ENCODE assay signal across 19 cellular contexts in the genomic region with DNA sequence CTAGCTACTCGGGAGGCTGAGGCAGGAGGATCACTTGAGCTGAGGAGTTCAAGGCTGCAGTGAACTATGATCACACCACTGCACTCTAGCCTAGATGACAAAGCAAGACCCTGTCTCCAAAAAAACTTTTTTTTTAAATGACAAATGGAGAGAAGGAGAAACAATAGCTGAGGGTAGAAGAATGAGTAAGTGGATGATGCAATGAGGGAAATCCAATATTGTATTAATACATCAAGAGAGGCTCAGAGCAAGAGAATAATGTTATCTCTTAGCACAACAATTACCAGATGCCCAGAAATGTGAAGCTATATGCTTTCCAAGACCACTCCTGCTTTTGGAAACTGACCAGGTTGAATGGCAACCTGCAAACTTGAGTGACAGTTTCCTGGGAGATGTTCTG. TPM values are rescaled to one million over a fixed set of nuclear protein-coding genes. Genes with fewer than 3 reads are reported as not detected.
DNase-seq lines count a peak whose midpoint lies in the region; ATAC-seq, FAIRE-seq and TF ChIP-seq lines count a peak whose summit lies in the region.
"Had no signal": no experiment of that assay in that cellular context is flagged by ENCODE, and none has a peak within 500 bp of the region (broad histone marks: within the 10 kb centered on the region; RNA-seq: fewer than 3 reads in every experiment).

No MANE protein-coding gene starts in this region.

- H3K4me1 Mint-ChIP-seq in astrocyte (ENCODE audit: low read depth, unreplicated experiment) = no peaks in the 10 kb centered on the region
- H3K4me1 Mint-ChIP-seq in osteocyte (ENCODE audit: unreplicated experiment) = no peaks in the 10 kb centered on the region
- H3K4me1 Mint-ChIP-seq: CD4-positive, alpha-beta memory T cell had no signal

- H3K79me1 ChIP-seq in IMR-90 (ENCODE audit: low read depth in 1 of 2, low read length in 2 of 2) = no peaks in the 10 kb centered on the region

- no TSS peak for BruUV-seq in IMR-90 (replicated peaks; lab: Mats Ljungman, UMichigan)
- BruUV-seq in endothelial cell of umbilical vein (replicated peaks; lab: Mats Ljungman, UMichigan) = no TSS peak

- no peak for ATAC-seq in IMR-90 (ENCODE audit: low read depth)

- H3K9me1 ChIP-seq in IMR-90 (ENCODE audit: insufficient read depth, low read length) (no peaks in the 10 kb centered on the region), endothelial cell of umbilical vein (replicated peaks; ENCODE audit: control insufficient read depth, extremely low read depth, insufficient read depth, low read length) (no peaks in the 10 kb centered on the region)

- dilution Hi-C loops in IMR-90 (cut with HindIII; ENCODE audit: low sequenced_read_pairs, unreplicated experiment) (no loop called here), endothelial cell of umbilical vein (cut with MboI; ENCODE audit: extremely low pct_ligation_motif_present, low sequenced_read_pairs) (no loop called here)

- no peak overlapping the region for H2AK5ac ChIP-seq in IMR-90 (ENCODE audit: low read depth, low read length)

- TF ChIP-seq CTCF in IMR-90 (conservative IDR thresholded peaks at IDR 0.05; ENCODE audit: low read depth, low read length) (no peak), astrocyte (IDR thresholded peaks at IDR 0.05; ENCODE audit: insufficient read depth, low read depth, low read length) (no peak), endothelial cell of umbilical vein (IDR thresholded peaks at IDR 0.05; ENCODE audit: extremely low read depth in 1 of 2, insufficient read depth in 1 of 2, low read depth in 1 of 2, low read length in 2 of 2) (no peak), osteocyte (IDR thresholded peaks at IDR 0.05) (no peak)

- CTCF ChIA-PET in IMR-90 (lab: Yijun Ruan, JAX) (no interaction called here), endothelial cell of umbilical vein (lab: Charles Lee) (no interaction called here)

- WGBS in IMR-90 (ENCODE audit: extremely low coverage in 2 of 2, insufficient read length in 1 of 2), 2 experiments = no CpG with 5 or more reads among the region's 1 CpG

- H2BK15ac ChIP-seq in IMR-90 (ENCODE audit: low read depth, low read length) = no peak overlapping the region

- H4K20me1 ChIP-seq in IMR-90 (ENCODE audit: insufficient read depth, low read length) (no peaks in the 10 kb centered on the region), astrocyte (ENCODE audit: insufficient read depth, low read length) (no peaks in the 10 kb centered on the region), endothelial cell of umbilical vein (replicated peaks; ENCODE audit: control insufficient read depth, extremely low read depth, insufficient read depth, low read length) (no peaks in the 10 kb centered on the region)

- H3K9me3 ChIP-seq in IMR-90 (ENCODE audit: control insufficient read depth, insufficient read depth, low read length) (no peaks in the 10 kb centered on the region), astrocyte (ENCODE audit: insufficient read depth, low read depth, low read length) (no peaks in the 10 kb centered on the region), endothelial cell of umbilical vein (replicated peaks; ENCODE audit: control insufficient read depth, insufficient read depth, low read length) (no peaks in the 10 kb centered on the region)
- H3K9me3 ChIP-seq: HAP-1 had no signal

- H3K27ac ChIP-seq in IMR-90 (ENCODE audit: insufficient read depth, low read length) (no peak overlapping the region), astrocyte (ENCODE audit: low read depth, low read length) (no peak overlapping the region), endothelial cell of umbilical vein (ENCODE audit: insufficient read depth, low read depth, low read length) (no peak overlapping the region)

- H2BK20ac ChIP-seq in IMR-90 (ENCODE audit: low read depth, low read length) = no peak overlapping the region

- H4K5ac ChIP-seq in IMR-90 (ENCODE audit: low read depth, low read length) = no peak overlapping the region

- no peak overlapping the region for H3K4ac ChIP-seq in IMR-90 (ENCODE audit: low read depth, low read length)

- intact Hi-C loops in IMR-90 (cut with micrococcal nuclease) (no loop called here), endothelial cell of umbilical vein (cut with micrococcal nuclease) (no loop called here)

- H3K9me3 Mint-ChIP-seq in astrocyte (ENCODE audit: unreplicated experiment) = no peaks in the 10 kb centered on the region
- H3K9me3 Mint-ChIP-seq in osteocyte (ENCODE audit: unreplicated experiment) = peaks cover 4% of the 10 kb centered on the region

- H3K4me2 ChIP-seq in IMR-90 (ENCODE audit: low read depth, low read length) (no peak overlapping the region), astrocyte (ENCODE audit: low read length) (no peak overlapping the region), endothelial cell of umbilical vein (ENCODE audit: insufficient read depth, low read length) (no peak overlapping the region)

- no peak overlapping the region for H4K8ac ChIP-seq in IMR-90 (ENCODE audit: low read depth in 2 of 2, low read length in 2 of 2)

- H3K4me1 ChIP-seq in IMR-90 (ENCODE audit: control insufficient read depth, insufficient read depth, low read length) = no peaks in the 10 kb centered on the region
- no peaks in the 10 kb centered on the region for H3K4me1 ChIP-seq in astrocyte (ENCODE audit: insufficient read depth, low read length)
- H3K4me1 ChIP-seq in endothelial cell of umbilical vein (ENCODE audit: control insufficient read depth, extremely low read depth, insufficient read depth, low read length) = no peaks in the 10 kb centered on the region
- H3K4me1 ChIP-seq: HAP-1 had no signal

- no peak overlapping the region for H3K9ac ChIP-seq in IMR-90 (ENCODE audit: low read depth, low read length)
- H3K9ac ChIP-seq in astrocyte (ENCODE audit: low read length) = no peak overlapping the region
- H3K9ac ChIP-seq in endothelial cell of umbilical vein (replicated peaks; ENCODE audit: extremely low read depth, insufficient read depth, low read length) = no peak overlapping the region

- H3K36me3 ChIP-seq in IMR-90 (ENCODE audit: control insufficient read depth, insufficient read depth, low read length) (no peaks in the 10 kb centered on the region), astrocyte (ENCODE audit: insufficient read depth, low read length) (no peaks in the 10 kb centered on the region), endothelial cell of umbilical vein (ENCODE audit: control insufficient read depth in 2 of 2, extremely low read depth in 1 of 2, insufficient read depth in 2 of 2, low read length in 2 of 2) (no peaks in the 10 kb centered on the region)
- H3K36me3 ChIP-seq: HAP-1 had no signal

- POLR2A ChIA-PET in IMR-90 (lab: Charles Lee; ENCODE audit: unreplicated experiment) (no interaction called here), endothelial cell of umbilical vein (lab: Charles Lee) (no interaction called here)

- H3K18ac ChIP-seq in IMR-90 (ENCODE audit: low read depth, low read length) = no peak overlapping the region

- H3K27me3 Mint-ChIP-seq in astrocyte (ENCODE audit: low read depth, unreplicated experiment) (no peaks in the 10 kb centered on the region), osteocyte (ENCODE audit: unreplicated experiment) (peaks cover 5% of the 10 kb centered on the region)
- H3K27me3 Mint-ChIP-seq: CD4-positive, alpha-beta memory T cell had no signal

- TF ChIP-seq POLR2A in IMR-90 (IDR thresholded peaks at IDR 0.05; ENCODE audit: low read depth, low read length) (no peak), endothelial cell of umbilical vein (IDR thresholded peaks at IDR 0.05; ENCODE audit: low read depth, low read length) (no peak)

- FAIRE-seq in astrocyte (lab: Jason Lieb, UNC) (peak; percentile 87), endothelial cell of umbilical vein (lab: Jason Lieb, UNC) (peak; percentile 18)
- FAIRE-seq: GM12891, GM18507, H54 had no signal

- H3K23ac ChIP-seq in IMR-90 (ENCODE audit: low read depth, low read length) = no peak overlapping the region

- H3K27me3 ChIP-seq in IMR-90 (ENCODE audit: control insufficient read depth, insufficient read depth, low read length) (peaks cover 29% of the 10 kb centered on the region), astrocyte (ENCODE audit: insufficient read depth, low read length) (peaks cover 2% of the 10 kb centered on the region), endothelial cell of umbilical vein (ENCODE audit: control insufficient read depth in 2 of 2, insufficient read depth in 2 of 2, low read length in 2 of 2) (no peaks in the 10 kb centered on the region)

- H2AFZ ChIP-seq in IMR-90 (replicated peaks; ENCODE audit: low read length, poor library complexity) = no peak overlapping the region
- H2AFZ ChIP-seq in astrocyte (ENCODE audit: low read depth, low read length) = no peak overlapping the region
- H2AFZ ChIP-seq in endothelial cell of umbilical vein (ENCODE audit: low read depth, low read length) = no peak overlapping the region

- H2BK120ac ChIP-seq in IMR-90 (ENCODE audit: low read depth, low read length) = no peak overlapping the region

- H3K79me2 ChIP-seq in astrocyte (ENCODE audit: insufficient read depth, low read length) (no peaks in the 10 kb centered on the region), endothelial cell of umbilical vein (ENCODE audit: control insufficient read depth, insufficient read depth, low read length) (no peaks in the 10 kb centered on the region)

- H3K36me3 Mint-ChIP-seq in astrocyte (ENCODE audit: low read depth, unreplicated experiment) (no peaks in the 10 kb centered on the region), osteocyte (ENCODE audit: unreplicated experiment) (no peaks in the 10 kb centered on the region)
- H3K36me3 Mint-ChIP-seq: CD4-positive, alpha-beta memory T cell had no signal

- TF ChIP-seq RAD21 in IMR-90 (IDR thresholded peaks at IDR 0.05; ENCODE audit: low read length) = no peak

- H3K27ac Mint-ChIP-seq in astrocyte (ENCODE audit: unreplicated experiment) = no peak overlapping the region
- H3K27ac Mint-ChIP-seq in osteocyte (ENCODE audit: unreplicated experiment) = no peak overlapping the region
- H3K27ac Mint-ChIP-seq: CD4-positive, alpha-beta memory T cell had no signal

- no peak for DNase-seq in IMR-90
- DNase-seq in astrocyte (ENCODE audit: low read depth) = no peak
- DNase-seq in endothelial cell of umbilical vein (ENCODE audit: low read depth, low spot score) = no peak
- peak; percentile 2 for DNase-seq in osteocyte (ENCODE audit: extremely low spot score, unreplicated experiment)
- no peak for DNase-seq in NCI-H2196 treated with DMSO at 0.1 percent for 48 hours (lab: John Stamatoyannopoulos, UW; ENCODE audit: unreplicated experiment)
- no peak for DNase-seq in kidney glomerular epithelial cell (lab: John Stamatoyannopoulos, UW)
- DNase-seq: C1 segment of cervical spinal cord; Calu3; CD4-positive, alpha-beta memory T cell; COR-L47; DMS53; DMS79 treated with DMSO at 0.1 percent for 48 hours; GF-D8; GOT3 had no signal

- H4K91ac ChIP-seq in IMR-90 (ENCODE audit: insufficient read depth, low read depth, low read length) = no peak overlapping the region

- no peak overlapping the region for H3K14ac ChIP-seq in IMR-90 (replicated peaks; ENCODE audit: low read depth, low read length)

- no peak overlapping the region for H2BK5ac ChIP-seq in IMR-90 (ENCODE audit: low read depth, low read length, poor library complexity, severe bottlenecking)

- H3K4me3 Mint-ChIP-seq in astrocyte (ENCODE audit: unreplicated experiment) = no peak overlapping the region
- H3K4me3 Mint-ChIP-seq in osteocyte (ENCODE audit: unreplicated experiment) = no peak overlapping the region
- H3K4me3 Mint-ChIP-seq: CD4-positive, alpha-beta memory T cell had no signal

- in situ Hi-C loops in IMR-90 (cut with MboI; ENCODE audit: low sequenced_read_pairs) = no loop called here

- no peak overlapping the region for H2AK9ac ChIP-seq in IMR-90 (replicated peaks; ENCODE audit: low read depth, low read length, poor library complexity)

- H3K4me3 ChIP-seq in IMR-90 (ENCODE audit: insufficient read depth, low read depth, low read length) (no peak overlapping the region), astrocyte (ENCODE audit: insufficient read depth, low read depth, low read length) (no peak overlapping the region), endothelial cell of umbilical vein (replicated peaks in 1 of 3; ENCODE audit: insufficient read depth in 1 of 3, low read depth in 1 of 3, low read length in 3 of 3) (no peak overlapping the region)
- H3K4me3 ChIP-seq: HAP-1 had no signal

- H3K56ac ChIP-seq in IMR-90 (ENCODE audit: extremely low read depth, insufficient read depth, low read length) = no peak overlapping the region

RNA-seq across cellular contexts. Expression of gene GPR173, which starts 19.9 kb away (rescaled TPM):
- 0.90 and 1.1 TPM in 2 replicates for total RNA-seq in IMR-90 (2012; rRNA removed)
- 5.2 and 6.1 TPM in 2 replicates for polyA plus RNA-seq in IMR-90 (2012; rRNA removed)
- 1.8 and 2.6 TPM in 2 replicates for polyA plus RNA-seq in IMR-90 (2012; cell fraction: cytosol; rRNA removed)
- 46.8 and 69.5 TPM in 2 replicates for polyA plus RNA-seq in IMR-90 (2012; cell fraction: nucleus; rRNA removed; ENCODE audit: low replicate concordance)
- total RNA-seq in astrocyte = 8.1 and 8.2 TPM in 2 replicates
- 8.3 and 11.3 TPM in 2 replicates for total RNA-seq in endothelial cell of umbilical vein
- 9.2 and 12.7 TPM in 2 replicates for polyA plus RNA-seq in endothelial cell of umbilical vein
- polyA plus RNA-seq in endothelial cell of umbilical vein (2011; cell fraction: cytosol; rRNA removed) = 3.3 and 4.3 TPM in 2 replicates
- polyA plus RNA-seq in endothelial cell of umbilical vein (2011; cell fraction: nucleus; rRNA removed) = 40.1 and 47.3 TPM in 2 replicates
- polyA plus RNA-seq in endothelial cell of umbilical vein (2012) = 6.0 and 6.7 TPM in 2 replicates
- 8.8 and 10.2 TPM in 2 replicates for polyA minus RNA-seq in endothelial cell of umbilical vein
- 0.41 TPM for polyA minus RNA-seq in endothelial cell of umbilical vein (2011; cell fraction: cytosol; rRNA and poly(A)+ RNA removed)
- 10.3 and 11.0 TPM in 2 replicates for polyA minus RNA-seq in endothelial cell of umbilical vein (2011; cell fraction: nucleus; rRNA and poly(A)+ RNA removed)
- total RNA-seq in osteocyte = 12.6 and 17.3 TPM in 2 replicates
- total RNA-seq: CD4-positive, alpha-beta memory T cell; G401 had no signal
- polyA plus RNA-seq: CD4-positive, alpha-beta memory T cell had no signal

RNA-seq across cellular contexts. Expression of gene TSPYL2, which starts 53.5 kb away (rescaled TPM):
- total RNA-seq in IMR-90 (2012; rRNA removed) (19.2 and 20.6 TPM in 2 replicates), astrocyte (30.7 and 31.5 TPM in 2 replicates), endothelial cell of umbilical vein (15.9 and 17.3 TPM in 2 replicates), osteocyte (19.5 and 26.2 TPM in 2 replicates)
- polyA plus RNA-seq in IMR-90 (2012; rRNA removed) (42.6 and 49.7 TPM in 2 replicates), endothelial cell of umbilical vein (17.8 and 18.9 TPM in 2 replicates)
- polyA plus RNA-seq in IMR-90 (2012; cell fraction: cytosol; rRNA removed) = 9.7 and 11.3 TPM in 2 replicates
- polyA plus RNA-seq in IMR-90 (2012; cell fraction: nucleus; rRNA removed; ENCODE audit: low replicate concordance) = 201 and 584 TPM in 2 replicates
- polyA plus RNA-seq in endothelial cell of umbilical vein (2011; cell fraction: cytosol; rRNA removed) = 10.6 and 11.6 TPM in 2 replicates
- 193 and 196 TPM in 2 replicates for polyA plus RNA-seq in endothelial cell of umbilical vein (2011; cell fraction: nucleus; rRNA removed)
- polyA plus RNA-seq in endothelial cell of umbilical vein (2012) = 28.7 and 34.8 TPM in 2 replicates
- 11.1 and 12.1 TPM in 2 replicates for polyA minus RNA-seq in endothelial cell of umbilical vein
- 9.8 TPM for polyA minus RNA-seq in endothelial cell of umbilical vein (2011; cell fraction: cytosol; rRNA and poly(A)+ RNA removed)
- 19.3 and 20.2 TPM in 2 replicates for polyA minus RNA-seq in endothelial cell of umbilical vein (2011; cell fraction: nucleus; rRNA and poly(A)+ RNA removed)
